Comparison of ENCODE assay signal across 18 cellular contexts in the genomic region with DNA sequence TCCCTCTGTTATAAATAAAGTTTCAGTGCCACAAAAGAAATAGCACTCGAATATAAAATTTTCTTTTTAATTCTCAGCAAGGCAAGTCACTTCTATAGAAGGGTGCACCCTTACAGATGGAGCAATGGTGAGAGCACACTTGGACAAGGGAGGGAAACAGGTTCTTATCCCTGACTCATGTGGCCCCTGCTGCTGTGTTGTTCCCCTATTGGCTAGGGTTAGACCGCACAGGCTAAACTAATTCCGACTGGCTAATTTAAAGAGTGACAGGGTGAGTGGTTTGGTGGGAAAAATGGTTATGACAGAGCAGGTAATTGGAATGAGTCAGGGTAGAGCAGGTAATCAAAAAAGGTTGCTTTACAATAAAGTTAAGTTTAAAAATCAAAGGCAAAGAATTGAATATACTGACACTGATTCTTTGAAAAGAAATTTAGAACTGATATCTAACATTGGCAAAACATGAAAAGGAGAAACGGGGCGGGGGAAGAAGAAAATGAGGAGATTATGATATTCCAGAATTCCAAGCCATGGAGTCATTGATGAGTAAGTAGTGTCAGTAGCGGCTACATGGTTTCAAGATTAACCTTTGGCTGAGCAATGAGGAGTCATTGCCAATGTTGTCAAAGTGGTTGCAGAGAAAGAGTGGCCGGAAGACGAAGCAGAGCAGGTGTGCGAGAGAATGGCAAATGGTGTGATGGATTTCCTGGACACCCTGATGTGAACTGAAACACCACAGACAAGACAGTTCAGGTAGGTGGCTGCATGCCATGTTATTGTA. TPM values are rescaled to one million over a fixed set of nuclear protein-coding genes. Genes with fewer than 3 reads are reported as not detected.
DNase-seq lines count a peak whose midpoint lies in the region; ATAC-seq and TF ChIP-seq lines count a peak whose summit lies in the region.
"Had no signal": no experiment of that assay in that cellular context is flagged by ENCODE, and none has a peak within 500 bp of the region (broad histone marks: within the 10 kb centered on the region; RNA-seq: fewer than 3 reads in every experiment).

No MANE protein-coding gene starts in this region.

- TF ChIP-seq CTCF in PC-9 (conservative IDR thresholded peaks at IDR 0.05) (no peak), mucosa of descending colon (IDR thresholded peaks at IDR 0.05) (no peak)

- DNase-seq in HCEC 1CT (peak; percentile 79), PC-9 (peak in 1 of 2 experiments; percentile 61), epithelial cell of prostate (ENCODE audit: low read depth, low spot score) (peak; percentile 55), skeletal muscle cell (ENCODE audit: low read depth) (peak; percentile 2), mucosa of descending colon (no peak), medulla oblongata (ENCODE audit: extremely low spot score) (no peak), substantia nigra (lab: John Stamatoyannopoulos, UW) (no peak)
- no peak for DNase-seq in activated effector memory CD4-positive, alpha-beta T cell treated with anti-CD3 and anti-CD28 coated beads, Interleukin-2, amount 50 U/mL, for 16 hours
- DNase-seq: activated CD4-positive, alpha-beta memory T cell treated with anti-CD3 and anti-CD28 coated beads, Interleukin-2, amount 10 ng/mL, durations not matched to agents 7 days and 5 days; naive thymus-derived CD4-positive, alpha-beta T cell; NCI-H1694 treated with DMSO at 0.1 percent for 48 hours; NCI-H510A; tibial artery had no signal

- no peaks in the 10 kb centered on the region for H3K9me2 ChIP-seq in PC-9 (ENCODE audit: insufficient read depth)

- H4K20me1 ChIP-seq in PC-9 (ENCODE audit: insufficient read depth): no peaks in the 10 kb centered on the region
- H4K20me1 ChIP-seq: BLaER1 treated with 17β-estradiol and CSF1 and Interleukin-3, amounts not matched to agents 10 nM and 100 nM had no signal

- H3K9me3 ChIP-seq in PC-9 (ENCODE audit: insufficient read depth, low read depth) (no peaks in the 10 kb centered on the region), mucosa of descending colon (no peaks in the 10 kb centered on the region)
- H3K9me3 ChIP-seq: tibial artery had no signal

- intact Hi-C loops in PC-9 (cut with micrococcal nuclease; ENCODE audit: unreplicated experiment): no loop called here
- intact Hi-C loops in mucosa of descending colon (cut with DNase I, micrococcal nuclease): no loop called here

- peaks cover 25% of the 10 kb centered on the region; the same call in 1 of the 2 replicates for H3K27me3 ChIP-seq in PC-9 (ENCODE audit: insufficient read depth, low read depth)
- H3K27me3 ChIP-seq: BLaER1 treated with 17β-estradiol and CSF1 and Interleukin-3, amounts not matched to agents 10 nM and 100 nM; tibial artery had no signal

- peaks cover 7% of the 10 kb centered on the region; the same call in 1 of the 2 replicates for H3F3A ChIP-seq in PC-9 (ENCODE audit: insufficient read depth, low read depth)

- no peaks in the 10 kb centered on the region for H3K79me2 ChIP-seq in PC-9 (ENCODE audit: low read depth)

- CTCF ChIA-PET in PC-9 (lab: Charles Lee): no interaction called here

- H3K27ac ChIP-seq in PC-9: peak overlapping the region; percentile 75
- H3K27ac ChIP-seq in epithelial cell of prostate: peak overlapping the region; percentile 67
- H3K27ac ChIP-seq in substantia nigra (ENCODE audit: low read depth, low read length, poor library complexity, severe bottlenecking): no peak overlapping the region
- H3K27ac ChIP-seq: BLaER1 treated with 17β-estradiol and CSF1 and Interleukin-3, amounts not matched to agents 10 nM and 100 nM; tibial artery had no signal

- no peak overlapping the region for H3K4me3 ChIP-seq in PC-9
- no peak overlapping the region for H3K4me3 ChIP-seq in skeletal muscle cell (ENCODE audit: low read depth, low read length)
- H3K4me3 ChIP-seq in mucosa of descending colon: no peak overlapping the region
- H3K4me3 ChIP-seq: BLaER1 treated with 17β-estradiol and CSF1 and Interleukin-3, amounts not matched to agents 10 nM and 100 nM; tibial artery had no signal

- no TSS peak for BruUV-seq in PC-9 (replicated peaks; lab: Mats Ljungman, UMichigan)

- POLR2A ChIA-PET in PC-9 (lab: Charles Lee; ENCODE audit: unreplicated experiment): no interaction called here

- H2AFZ ChIP-seq in PC-9: no peak overlapping the region

- no peak for ATAC-seq in mucosa of descending colon
- ATAC-seq: naive thymus-derived CD4-positive, alpha-beta T cell had no signal

- H3K36me3 ChIP-seq in PC-9 (ENCODE audit: low read depth) (no peaks in the 10 kb centered on the region), mucosa of descending colon (ENCODE audit: low read depth) (no peaks in the 10 kb centered on the region)
- H3K36me3 ChIP-seq: BLaER1 treated with 17β-estradiol and CSF1 and Interleukin-3, amounts not matched to agents 10 nM and 100 nM; tibial artery had no signal

- H3K4me2 ChIP-seq in PC-9: peak overlapping the region; percentile 31
- H3K4me2 ChIP-seq: BLaER1 treated with 17β-estradiol and CSF1 and Interleukin-3, amounts not matched to agents 10 nM and 100 nM had no signal

- H3K4me1 ChIP-seq in PC-9 (replicated peaks; ENCODE audit: insufficient read depth) (peaks cover 21% of the 10 kb centered on the region), mucosa of descending colon (ENCODE audit: low read depth) (no peaks in the 10 kb centered on the region)
- H3K4me1 ChIP-seq: BLaER1 treated with 17β-estradiol and CSF1 and Interleukin-3, amounts not matched to agents 10 nM and 100 nM; tibial artery had no signal

RNA-seq across cellular contexts. Expression of gene MRGPRX1, which starts 48.4 kb away (rescaled TPM):
- not detected in 2 replicates for total RNA-seq in PC-9 (2021)
- total RNA-seq in mucosa of descending colon: not detected
- total RNA-seq: activated CD4-positive, alpha-beta memory T cell treated with anti-CD3 and anti-CD28 coated beads, Interleukin-2, amount 10 ng/mL, durations not matched to agents 7 days and 5 days; cerebellum; frontal cortex; lower leg skin; naive thymus-derived CD4-positive, alpha-beta T cell; posterior vena cava had no signal

Comparison
In these comparisons a context has a peak if more than half of its experiments do, and no peak if none do; other contexts are left out.
1. DNase-seq: peak in HCEC 1CT (single experiment), epithelial cell of prostate (single experiment) and skeletal muscle cell (single experiment); none in mucosa of descending colon (0 of 3), medulla oblongata (single experiment), activated effector memory CD4-positive, alpha-beta T cell treated with anti-CD3 and anti-CD28 coated beads, Interleukin-2, amount 50 U/mL, for 16 hours (single experiment) and substantia nigra (0 of 49).